ENCODE assay signal across 11 cellular contexts in genomic region chr22:21936151-21936778, GRCh38. TPM values are rescaled to one million over a fixed set of nuclear protein-coding genes. Genes with fewer than 3 reads are reported as not detected.
DNase-seq lines count a peak whose midpoint lies in the region; ATAC-seq and TF ChIP-seq lines count a peak whose summit lies in the region.
"Had no signal": no experiment of that assay in that cellular context is flagged by ENCODE, and none has a peak within 500 bp of the region (broad histone marks: within the 10 kb centered on the region; RNA-seq: fewer than 3 reads in every experiment).

No MANE protein-coding gene starts in this region.

- in situ Hi-C loops in transverse colon (cut with MboI; ENCODE audit: low pct_ligation_motif_present in 1 of 4, low pct_unique_long_range_greater_than_20kb in 1 of 4, low sequenced_read_pairs in 3 of 4): loop anchor here in 3 of 4 donors (5.0 to 25.0 kb wide), 2 partner anchors 224 kb away; no protein-coding TSS in a partner anchor

- H3K18ac ChIP-seq in mesenchymal stem cell (ENCODE audit: low read depth in 1 of 2, low read length in 2 of 2): no peak overlapping the region

- DNase-seq in OCI-M1 (lab: John Stamatoyannopoulos, UW): peak; percentile 70
- no peak for DNase-seq in coronary artery (ENCODE audit: low spot score)
- DNase-seq in mesenchymal stem cell: no peak
- peak; percentile 33 for DNase-seq in transverse colon
- DNase-seq in COLO668 (lab: John Stamatoyannopoulos, UW; ENCODE audit: unreplicated experiment): no peak
- DNase-seq in GM19240 (ENCODE audit: insufficient read length, low spot score): no peak
- DNase-seq: activated CD4-positive, alpha-beta T cell treated with anti-CD3 and anti-CD28 coated beads for 1 hour; kidney glomerular epithelial cell; NCI-H69 had no signal

- intact Hi-C loops in transverse colon (cut with DNase I; ENCODE audit: low total_unique reads): no loop called here

- H3K4ac ChIP-seq in mesenchymal stem cell (ENCODE audit: low read depth in 1 of 2, low read length in 2 of 2): no peak overlapping the region

- peaks cover 57 to 58% of the 10 kb centered on the region in 2 experiments for H3K36me3 ChIP-seq in mesenchymal stem cell (ENCODE audit: control insufficient read depth in 1 of 2, insufficient read depth in 2 of 2, low read depth in 1 of 2, low read length in 2 of 2)
- H3K36me3 ChIP-seq in transverse colon: peaks cover 0 to 14% (median 4%) of the 10 kb centered on the region in 4 donors

- H2AK5ac ChIP-seq in mesenchymal stem cell (ENCODE audit: low read length, severe bottlenecking): no peak overlapping the region

- H2AFZ ChIP-seq in mesenchymal stem cell (ENCODE audit: low read depth, low read length): no peak overlapping the region

- H3K27ac ChIP-seq in coronary artery: peak overlapping the region; percentile 86 to 98
- no peak overlapping the region for H3K27ac ChIP-seq in mesenchymal stem cell (ENCODE audit: low read length, poor library complexity, severe bottlenecking)
- H3K27ac ChIP-seq in transverse colon: peak overlapping the region; percentile 91 to 97 (median 94)
- H3K27ac ChIP-seq: cardiac muscle cell had no signal

- no peak overlapping the region for H3K23ac ChIP-seq in mesenchymal stem cell (ENCODE audit: low read length in 2 of 2)

- no peak overlapping the region for H2BK12ac ChIP-seq in mesenchymal stem cell (ENCODE audit: low read length in 2 of 2)

- H3K4me2 ChIP-seq in mesenchymal stem cell (ENCODE audit: low read length, poor library complexity, severe bottlenecking): no peak overlapping the region

- peaks cover 30% of the 10 kb centered on the region for H3K4me1 ChIP-seq in mesenchymal stem cell (ENCODE audit: control insufficient read depth, insufficient read depth, low read depth, low read length)
- peaks cover 19 to 38% (median 24%) of the 10 kb centered on the region in 4 donors for H3K4me1 ChIP-seq in transverse colon

- no peak overlapping the region for H3K14ac ChIP-seq in mesenchymal stem cell (ENCODE audit: low read length in 2 of 2)

- H3K79me1 ChIP-seq in mesenchymal stem cell (replicated peaks; ENCODE audit: low read length, poor library complexity, severe bottlenecking): peaks cover 38% of the 10 kb centered on the region

- TF ChIP-seq EP300 in transverse colon (IDR thresholded peaks at IDR 0.05; ENCODE audit: low read depth): no peak

- no peaks in the 10 kb centered on the region for H3K27me3 ChIP-seq in mesenchymal stem cell (ENCODE audit: control insufficient read depth in 1 of 2, insufficient read depth in 1 of 2, low read length in 2 of 2)
- no peaks in the 10 kb centered on the region for H3K27me3 ChIP-seq in transverse colon
- H3K27me3 ChIP-seq: cardiac muscle cell had no signal

- WGBS in mesenchymal stem cell: 95% methylated on average over 15 of the region's 15 CpGs
- WGBS in transverse colon (ENCODE audit: low coverage in 1 of 2), 2 donors: 81 to 91% methylated on average over 8 to 15 of the region's 15 CpGs

- H3K9me3 ChIP-seq in mesenchymal stem cell (ENCODE audit: control insufficient read depth, low read length): no peaks in the 10 kb centered on the region
- no peaks in the 10 kb centered on the region for H3K9me3 ChIP-seq in transverse colon

- peak overlapping the region; percentile 19 for H4K8ac ChIP-seq in mesenchymal stem cell (ENCODE audit: low read length)

- TF ChIP-seq CTCF in coronary artery (IDR thresholded peaks at IDR 0.05): no peak
- no peak for TF ChIP-seq CTCF in transverse colon (IDR thresholded peaks at IDR 0.05)

- peak overlapping the region; percentile 91 for H3K9ac ChIP-seq in mesenchymal stem cell (ENCODE audit: low read length)

- no peak overlapping the region for H4K91ac ChIP-seq in mesenchymal stem cell (ENCODE audit: low read length)

- no peak overlapping the region for H2BK15ac ChIP-seq in mesenchymal stem cell (ENCODE audit: low read depth, poor library complexity, severe bottlenecking)

- H2BK5ac ChIP-seq in mesenchymal stem cell (ENCODE audit: low read depth, low read length, poor library complexity, severe bottlenecking): no peak overlapping the region

- H3K4me3 ChIP-seq in coronary artery: no peak overlapping the region
- no peak overlapping the region for H3K4me3 ChIP-seq in mesenchymal stem cell (ENCODE audit: insufficient read depth in 1 of 2, low read depth in 1 of 2, low read length in 2 of 2)
- no peak overlapping the region for H3K4me3 ChIP-seq in transverse colon
- H3K4me3 ChIP-seq: cardiac muscle cell had no signal

- no peak overlapping the region for H2BK120ac ChIP-seq in mesenchymal stem cell (ENCODE audit: low read depth, low read length)

- TF ChIP-seq POLR2A in transverse colon (IDR thresholded peaks at IDR 0.05): no peak

- ATAC-seq in GM21360 (IDR thresholded peaks at IDR 0.05; ENCODE audit: unreplicated experiment): no peak

RNA-seq across cellular contexts. Expression of gene PPM1F, which starts 16.4 kb away (rescaled TPM):
- 19.5 TPM for polyA plus RNA-seq in mesenchymal stem cell (2013, experiment 1 of 2)
- polyA plus RNA-seq in mesenchymal stem cell (2013, experiment 2 of 2): 21.1 TPM
- total RNA-seq in transverse colon: 10 to 100 TPM; 11.2 to 18.7 (median 14.9) TPM

RNA-seq across cellular contexts. Expression of gene TOP3B, which starts 46.3 kb away (rescaled TPM):
- polyA plus RNA-seq in mesenchymal stem cell (2013, experiment 1 of 2): 12.1 TPM
- polyA plus RNA-seq in mesenchymal stem cell (2013, experiment 2 of 2): 11.4 TPM
- total RNA-seq in transverse colon: 10 to 100 TPM; 44.9 to 94.6 (median 65.4) TPM

Comparison
In these comparisons a context has a peak if more than half of its experiments do, and no peak if none do; other contexts are left out.
1. DNase-seq: peak in OCI-M1 (single experiment) and transverse colon (single experiment); none in coronary artery (single experiment), mesenchymal stem cell (single experiment), COLO668 (single experiment) and GM19240 (single experiment).